Comparison of ENCODE assay signal across 15 cellular contexts in genomic region chr3:128167646-128167972, GRCh38. TPM values are rescaled to one million over a fixed set of nuclear protein-coding genes. Genes with fewer than 3 reads are reported as not detected.
A peak's percentile ranks its signal among the peaks of the same experiment; 100 is the strongest.
DNase-seq lines count a peak whose midpoint lies in the region; ATAC-seq and TF ChIP-seq lines count a peak whose summit lies in the region.
"Had no signal": no experiment of that assay in that cellular context is flagged by ENCODE, and none has a peak within 500 bp of the region (broad histone marks: within the 10 kb centered on the region; RNA-seq: fewer than 3 reads in every experiment).

No MANE protein-coding gene starts in this region.

- TF ChIP-seq CTCF in GM23338 (conservative IDR thresholded peaks at IDR 0.05; ENCODE audit: low read depth in 2 of 2) (no peak), endothelial cell (IDR thresholded peaks at IDR 0.05; ENCODE audit: unreplicated experiment) (no peak), nephron (IDR thresholded peaks at IDR 0.05; ENCODE audit: unreplicated experiment in 3 of 3) (no peak)

- H3K9me3 Mint-ChIP-seq in GM23338: no peaks in the 10 kb centered on the region
- H3K9me3 Mint-ChIP-seq in endothelial cell (ENCODE audit: unreplicated experiment): no peaks in the 10 kb centered on the region
- H3K9me3 Mint-ChIP-seq in nephron: no peaks in the 10 kb centered on the region
- no peaks in the 10 kb centered on the region for H3K9me3 Mint-ChIP-seq in T-cell

- H3K36me3 ChIP-seq in GM23338 (ENCODE audit: insufficient read depth) (no peaks in the 10 kb centered on the region), HUES64 (ENCODE audit: insufficient read depth, low read length) (no peaks in the 10 kb centered on the region)

- H3K9ac ChIP-seq in HUES64 (ENCODE audit: low read depth, low read length): 0 out of 2 replicates have a peak overlapping the region, but pooled peaks have one; percentile 3
- H3K9ac ChIP-seq: KMS-11 had no signal

- no peaks in the 10 kb centered on the region for H3F3A ChIP-seq in GM23338 (replicated peaks; ENCODE audit: low read depth)

- H3K27me3 Mint-ChIP-seq in GM23338 (ENCODE audit: insufficient read depth, low read depth, poor library complexity): peaks cover 9% of the 10 kb centered on the region
- peaks cover 5% of the 10 kb centered on the region for H3K27me3 Mint-ChIP-seq in endothelial cell (ENCODE audit: unreplicated experiment)
- H3K27me3 Mint-ChIP-seq in nephron (ENCODE audit: low read depth): no peaks in the 10 kb centered on the region
- H3K27me3 Mint-ChIP-seq in T-cell: no peaks in the 10 kb centered on the region

- H3K27ac Mint-ChIP-seq in GM23338: peak overlapping the region; percentile 30; the same call in 1 of the 2 replicates
- H3K27ac Mint-ChIP-seq in endothelial cell (ENCODE audit: unreplicated experiment): peak overlapping the region; percentile 41
- H3K27ac Mint-ChIP-seq in nephron: peak overlapping the region; percentile 87 to 92 (median 92)
- no peak overlapping the region for H3K27ac Mint-ChIP-seq in T-cell

- H3K4me1 ChIP-seq in GM23338 (ENCODE audit: insufficient read depth) (peaks cover 3% of the 10 kb centered on the region; the same call in 1 of the 2 replicates), HUES64 (ENCODE audit: insufficient read depth, low read length) (peaks cover 13% of the 10 kb centered on the region; the same call in 1 of the 2 replicates)

- ATAC-seq in GM23338: peak; percentile 14; the same call in 2 of the 3 replicates
- no peak for ATAC-seq in T-cell (replicated peaks in 1 of 4)

- no peaks in the 10 kb centered on the region for H3K27me3 ChIP-seq in GM23338 (ENCODE audit: insufficient read depth)
- no peaks in the 10 kb centered on the region for H3K27me3 ChIP-seq in HUES64 (ENCODE audit: insufficient read depth, low read length)

- H4K20me1 ChIP-seq in GM23338 (replicated peaks; ENCODE audit: insufficient read depth): no peaks in the 10 kb centered on the region; the same call in 1 of the 2 replicates

- H3K9me2 ChIP-seq in GM23338 (ENCODE audit: insufficient read depth): no peaks in the 10 kb centered on the region

- H3K9me3 ChIP-seq in HUES64 (ENCODE audit: insufficient read depth, low read depth, low read length): no peaks in the 10 kb centered on the region

- H3K4me3 Mint-ChIP-seq in GM23338: no peak overlapping the region
- H3K4me3 Mint-ChIP-seq in endothelial cell (ENCODE audit: unreplicated experiment): no peak overlapping the region
- peak overlapping the region; percentile 18 to 35 (median 19) for H3K4me3 Mint-ChIP-seq in nephron
- H3K4me3 Mint-ChIP-seq in T-cell: no peak overlapping the region

- H3K4me1 Mint-ChIP-seq in GM23338: peaks cover 26% of the 10 kb centered on the region
- H3K4me1 Mint-ChIP-seq in endothelial cell (ENCODE audit: unreplicated experiment): peaks cover 49% of the 10 kb centered on the region
- H3K4me1 Mint-ChIP-seq in nephron: peaks cover 32% of the 10 kb centered on the region
- peaks cover 32 to 36% (median 33%) of the 10 kb centered on the region in 3 donors for H3K4me1 Mint-ChIP-seq in T-cell

- POLR2A ChIA-PET in T-cell (lab: Charles Lee): interaction anchor here in 1 of 2 donors (0.6 kb wide), 1 partner anchor 720 kb away, joined by 5 read pairs; no protein-coding TSS in a partner anchor

- H3K27ac ChIP-seq in GM23338 (ENCODE audit: low read depth) (peak overlapping the region; percentile 10; the same call in 1 of the 2 replicates), HUES64 (ENCODE audit: low read depth, low read length) (no peak overlapping the region)
- H3K27ac ChIP-seq: C4-2B, KMS-11 had no signal

- no peak overlapping the region for H3K4me2 ChIP-seq in GM23338
- H3K4me2 ChIP-seq: KMS-11 had no signal

- 87% methylated on average over 8 of the region's 8 CpGs for WGBS in HUES64

- H3K4me3 ChIP-seq in GM23338 (no peak overlapping the region), HUES64 (ENCODE audit: low read length) (no peak overlapping the region)

- H3K79me2 ChIP-seq in GM23338 (replicated peaks; ENCODE audit: insufficient read depth): peaks cover 23% of the 10 kb centered on the region

- H2AFZ ChIP-seq in GM23338: no peak overlapping the region

- DNase-seq in GM23338 (ENCODE audit: low spot score): no peak
- DNase-seq in endothelial cell (ENCODE audit: low spot score): no peak
- DNase-seq in activated T-cell treated with anti-CD3 and anti-CD28 coated beads for 4 hours: no peak
- DNase-seq in T-cell: no peak
- no peak for DNase-seq in iPS-NIHi11 (ENCODE audit: low spot score)
- DNase-seq in stimulated activated CD4-positive, alpha-beta T cell treated with anti-CD3 and anti-CD28 coated beads, Interleukin-1b, Interleukin-23, amount 100 ng/mL, for 48 hours: no peak
- DNase-seq: COR-L47, GOT3, NCI-H1436 treated with DMSO at 0.1 percent for 48 hours, NCI-H748 treated with DMSO at 0.1 percent for 48 hours, RPMI8226 had no signal

- H3K36me3 Mint-ChIP-seq in GM23338 (ENCODE audit: low read depth): no peaks in the 10 kb centered on the region
- no peaks in the 10 kb centered on the region for H3K36me3 Mint-ChIP-seq in endothelial cell (ENCODE audit: low read depth, unreplicated experiment)
- peaks cover 4% of the 10 kb centered on the region for H3K36me3 Mint-ChIP-seq in nephron (ENCODE audit: low read depth)
- peaks cover 24% of the 10 kb centered on the region for H3K36me3 Mint-ChIP-seq in T-cell

- CTCF ChIA-PET in T-cell (lab: Charles Lee): no interaction called here

TF ChIP-seq in GM23338, 12 proteins besides CTCF, POLR2A, EP300 and RAD21 (continues in another document):
- TF ChIP-seq EZH2 (IDR thresholded peaks at IDR 0.05; ENCODE audit: low read depth, unreplicated experiment): no peak
- no peak for TF ChIP-seq CREB1 (CRISPR knock-in tag; IDR thresholded peaks at IDR 0.05; ENCODE audit: low read depth)
- no peak for TF ChIP-seq ZNF462 (CRISPR knock-in tag; IDR thresholded peaks at IDR 0.05)

RNA-seq across cellular contexts. Expression of gene EEFSEC, which starts 14.3 kb away (rescaled TPM):
- total RNA-seq in GM23338 (2014; rRNA removed; shearing (Covaris generic)): 14.1 and 16.2 TPM in 2 replicates
- polyA plus RNA-seq in GM23338 (2016; fragmentation: Nextera tagmentation; extraction: Ambion mirVana): 9.5 and 10.1 TPM in 2 replicates
- polyA plus RNA-seq in HUES64 (2013, experiment 1 of 2): 12.4 TPM
- 11.5 TPM for polyA plus RNA-seq in HUES64 (2013, experiment 2 of 2)
- total RNA-seq in endothelial cell (ENCODE audit: unreplicated experiment) (7.1 TPM), T-cell (10 to 100 TPM; 15.9 to 21.1 (median 19.1) TPM)

RNA-seq across cellular contexts. Expression of gene RUVBL1, which starts 44.0 kb away (rescaled TPM):
- 133 and 134 TPM in 2 replicates for total RNA-seq in GM23338 (2014; rRNA removed; shearing (Covaris generic))
- 136 and 137 TPM in 2 replicates for polyA plus RNA-seq in GM23338 (2016; fragmentation: Nextera tagmentation; extraction: Ambion mirVana)
- 117 TPM for polyA plus RNA-seq in HUES64 (2013, experiment 1 of 2)
- polyA plus RNA-seq in HUES64 (2013, experiment 2 of 2): 127 TPM
- total RNA-seq in endothelial cell (ENCODE audit: unreplicated experiment) (30.3 TPM), T-cell (10 to 100 TPM; 21.4 to 33.4 (median 29.9) TPM)

Comparison
In these comparisons a context has a peak if more than half of its experiments do, and no peak if none do; other contexts are left out.
1. H3K27ac Mint-ChIP-seq: peak in GM23338 (single experiment), endothelial cell (single experiment) and nephron (3 of 3); none in T-cell (0 of 2).
2. H3K4me3 Mint-ChIP-seq: peak in nephron (3 of 3); none in GM23338 (single experiment), endothelial cell (single experiment) and T-cell (0 of 3).